In the genomic region with DNA sequence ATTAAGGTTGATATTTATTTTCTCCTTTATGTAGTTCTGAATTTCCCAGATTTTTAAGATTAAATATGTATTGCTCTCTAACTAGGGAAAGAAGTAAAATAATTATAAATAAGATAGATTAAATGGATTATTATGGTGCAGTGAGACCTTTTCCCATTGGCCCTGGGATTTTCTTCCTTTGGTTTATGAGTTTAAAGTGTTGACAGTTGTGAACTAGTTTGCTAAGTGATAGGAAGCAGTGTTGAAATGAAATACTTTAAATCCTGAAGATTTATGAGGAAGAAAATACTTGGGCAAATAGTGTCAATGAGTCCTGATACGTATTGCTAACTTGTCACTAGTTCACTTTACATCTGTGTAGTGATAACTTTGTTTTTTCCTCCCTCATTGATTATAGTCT, we compare ENCODE assay signal across 18 cellular contexts.
DNase-seq lines count a peak whose midpoint lies in the region; ATAC-seq, FAIRE-seq and TF ChIP-seq lines count a peak whose summit lies in the region.
"Had no signal": no experiment of that assay in that cellular context is flagged by ENCODE, and none has a peak within 500 bp of the region (broad histone marks: within the 10 kb centered on the region; RNA-seq: fewer than 3 reads in every experiment).

No MANE protein-coding gene starts in this region.

- no peak for TF ChIP-seq EP300 in A549 (IDR thresholded peaks at IDR 0.05)
- TF ChIP-seq EP300 in K562 (IDR thresholded peaks at IDR 0.05; ENCODE audit: low read length), result no peak

- no peaks in the 10 kb centered on the region for H4K20me1 ChIP-seq in K562 (replicated peaks; ENCODE audit: control insufficient read depth, insufficient read depth, low read length)

- H3K27ac ChIP-seq in A549 (no peak overlapping the region), K562 (ENCODE audit: extremely low read depth, low read depth, low read length) (no peak overlapping the region), uterus (peak overlapping the region; percentile 65 to 84), left ventricle myocardium inferior (replicated peaks) (no peak overlapping the region)
- H3K27ac ChIP-seq: GM23248, KMS-11 had no signal

- H3K27me3 ChIP-seq in K562 (ENCODE audit: control insufficient read depth in 2 of 2, insufficient read depth in 2 of 2, low read length in 2 of 2), result no peaks in the 10 kb centered on the region
- H3K27me3 ChIP-seq in uterus, result no peaks in the 10 kb centered on the region
- no peaks in the 10 kb centered on the region for H3K27me3 ChIP-seq in left ventricle myocardium inferior (ENCODE audit: low read depth)

- DNase-seq in A549 (ENCODE audit: low read depth in 1 of 2, low spot score in 1 of 2), result no peak
- no peak for DNase-seq in K562 (ENCODE audit: extremely low read depth in 1 of 4, low spot score in 3 of 4)
- no peak for DNase-seq in uterus
- no peak for DNase-seq in left ventricle myocardium inferior
- no peak for DNase-seq in posterior vena cava (ENCODE audit: low spot score)
- DNase-seq: 8988T; C1 segment of cervical spinal cord; CD4-positive, alpha-beta T cell; DMS79; GM23248 had no signal

- no peak overlapping the region for H3K9ac ChIP-seq in K562 (ENCODE audit: insufficient read depth in 1 of 2, low read depth in 2 of 2, low read length in 2 of 2)
- H3K9ac ChIP-seq: GM23248, KMS-11 had no signal

- FAIRE-seq in A549 (lab: Jason Lieb, UNC), result peak; percentile 74
- no peak for FAIRE-seq in K562 (lab: Jason Lieb, UNC)
- FAIRE-seq: GM12891, H54 had no signal

- H3K4me1 Mint-ChIP-seq in nephron, result peaks cover 38% of the 10 kb centered on the region

- no peaks in the 10 kb centered on the region for H3K9me3 ChIP-seq in A549
- no peaks in the 10 kb centered on the region for H3K9me3 ChIP-seq in K562 (replicated peaks; ENCODE audit: control insufficient read depth, insufficient read depth, low read depth, low read length)
- no peaks in the 10 kb centered on the region for H3K9me3 ChIP-seq in uterus
- H3K9me3 ChIP-seq in left ventricle myocardium inferior (replicated peaks), result no peaks in the 10 kb centered on the region

- no peak overlapping the region for H2AFZ ChIP-seq in K562 (ENCODE audit: low read depth, low read length)
- H2AFZ ChIP-seq: GM23248 had no signal

- ATAC-seq in A549 (no peak), K562 (no peak), GM18520 (IDR thresholded peaks at IDR 0.05; ENCODE audit: unreplicated experiment) (no peak)
- ATAC-seq: HCT116 had no signal

- BruUV-seq in K562 (replicated peaks; lab: Mats Ljungman, UMichigan), result no TSS peak

- POLR2A ChIA-PET in A549 (lab: Yijun Ruan, JAX), result no interaction called here
- POLR2A ChIA-PET in K562 (lab: Yijun Ruan, JAX), result no interaction called here

- CTCF ChIA-PET in A549 (lab: Yijun Ruan, JAX), result interaction anchor here (1.1 kb wide), 1 partner anchor 16 kb away, joined by 3 read pairs; no protein-coding TSS in a partner anchor
- CTCF ChIA-PET in K562 (lab: Yijun Ruan, JAX; ENCODE audit: low intra/inter-chr PET ratio), result no interaction called here

- intact Hi-C loops in K562 (cut with micrococcal nuclease) (no loop called here), uterus (cut with DNase I; ENCODE audit: low total_unique reads) (no loop called here), left ventricle myocardium inferior (cut with micrococcal nuclease) (no loop called here), posterior vena cava (cut with DNase I) (no loop called here)

- no peaks in the 10 kb centered on the region for H3K79me2 ChIP-seq in K562 (ENCODE audit: control insufficient read depth, insufficient read depth, low read length)

- TF ChIP-seq POLR2A in A549 (IDR thresholded peaks at IDR 0.05; ENCODE audit: low read length) (no peak), K562 (conservative IDR thresholded peaks at IDR 0.05) (no peak), uterus (IDR thresholded peaks at IDR 0.05) (no peak)

- in situ Hi-C loops in K562 (cut with MboI), result no loop called here

- H3K36me3 ChIP-seq in K562 (ENCODE audit: control insufficient read depth, insufficient read depth, low read length) (no peaks in the 10 kb centered on the region), uterus (no peaks in the 10 kb centered on the region), left ventricle myocardium inferior (no peaks in the 10 kb centered on the region)

- TF ChIP-seq CTCF in A549 (IDR thresholded peaks at IDR 0.05), result no peak
- TF ChIP-seq CTCF in K562 (IDR thresholded peaks at IDR 0.05 in 2 of 3, conservative IDR thresholded peaks at IDR 0.05 in 1 of 3; ENCODE audit: insufficient read depth in 2 of 3, low read depth in 1 of 3, low read length in 3 of 3), result no peak
- TF ChIP-seq CTCF in nephron (IDR thresholded peaks at IDR 0.05; ENCODE audit: unreplicated experiment in 3 of 3), result no peak
- TF ChIP-seq CTCF in uterus (IDR thresholded peaks at IDR 0.05), result no peak
- TF ChIP-seq CTCF in left ventricle myocardium inferior (IDR thresholded peaks at IDR 0.05; ENCODE audit: borderline replicate concordance), result no peak

- no peaks in the 10 kb centered on the region for H3K9me1 ChIP-seq in K562 (ENCODE audit: control insufficient read depth, insufficient read depth, low read length)

- H3K4me3 ChIP-seq in A549 (no peak overlapping the region), K562 (no peak overlapping the region), uterus (no peak overlapping the region), left ventricle myocardium inferior (no peak overlapping the region)
- H3K4me3 ChIP-seq: GM23248 had no signal

- no peaks in the 10 kb centered on the region for H3K36me3 Mint-ChIP-seq in nephron (ENCODE audit: low read depth)
- H3K36me3 Mint-ChIP-seq: IgD-negative memory B cell had no signal

- no peak overlapping the region for H3K4me3 Mint-ChIP-seq in nephron
- H3K4me3 Mint-ChIP-seq: B cell; CD4-positive, alpha-beta T cell; IgD-negative memory B cell had no signal

- H3K9me3 Mint-ChIP-seq in nephron, result no peaks in the 10 kb centered on the region
- H3K9me3 Mint-ChIP-seq: CD4-positive, alpha-beta T cell; IgD-negative memory B cell had no signal

- peaks cover 37% of the 10 kb centered on the region for H3K4me1 ChIP-seq in A549
- no peaks in the 10 kb centered on the region for H3K4me1 ChIP-seq in K562 (replicated peaks in 1 of 2; ENCODE audit: control insufficient read depth in 2 of 2, insufficient read depth in 2 of 2, low read length in 2 of 2)
- peaks cover 0 to 5% of the 10 kb centered on the region in 2 donors for H3K4me1 ChIP-seq in uterus
- H3K4me1 ChIP-seq in left ventricle myocardium inferior, result no peaks in the 10 kb centered on the region

- peak overlapping the region in 2 of 3 experiments; percentile 28 to 94 for H3K27ac Mint-ChIP-seq in nephron
- H3K27ac Mint-ChIP-seq: B cell; CD4-positive, alpha-beta T cell; IgD-negative memory B cell had no signal

- H3K27me3 Mint-ChIP-seq in nephron (ENCODE audit: low read depth), result peaks cover 3% of the 10 kb centered on the region
- H3K27me3 Mint-ChIP-seq: B cell; CD4-positive, alpha-beta T cell; IgD-negative memory B cell had no signal

- no peak for TF ChIP-seq RAD21 in A549 (conservative IDR thresholded peaks at IDR 0.05 in 1 of 2, IDR thresholded peaks at IDR 0.05 in 1 of 2)
- no peak for TF ChIP-seq RAD21 in K562 (CRISPR knock-in tag; conservative IDR thresholded peaks at IDR 0.05 in 1 of 2, IDR thresholded peaks at IDR 0.05 in 1 of 2)

- H3K4me2 ChIP-seq in A549 (no peak overlapping the region), K562 (ENCODE audit: insufficient read depth, low read length) (no peak overlapping the region)
- H3K4me2 ChIP-seq: KMS-11 had no signal

- WGBS in A549 (ENCODE audit: missing lambda C conversion rate), result 81% methylated on average over 1 of the region's 1 CpG
- 0% methylated on average over 1 of the region's 1 CpG for WGBS in K562 (ENCODE audit: insufficient coverage, low coverage, missing lambda C conversion rate)

TF ChIP-seq in A549, 52 proteins besides CTCF, POLR2A, EP300 and RAD21:
- TF ChIP-seq KDM1A (IDR thresholded peaks at IDR 0.05; ENCODE audit: low read depth) (no peak), JUNB (IDR thresholded peaks at IDR 0.05) (no peak), FOSL2 (IDR thresholded peaks at IDR 0.05) (no peak), FOSL2 (CRISPR knock-in tag; IDR thresholded peaks at IDR 0.05) (no peak), RNF2 (IDR thresholded peaks at IDR 0.05; ENCODE audit: borderline replicate concordance, low read depth) (no peak), NPAS2 (CRISPR knock-in tag; IDR thresholded peaks at IDR 0.05; ENCODE audit: borderline replicate concordance) (no peak), ELK1 (IDR thresholded peaks at IDR 0.05; ENCODE audit: low read depth, low read length) (no peak), TP53 (CRISPR knock-in tag; IDR thresholded peaks at IDR 0.05) (no peak), GATA3 (IDR thresholded peaks at IDR 0.05; ENCODE audit: borderline replicate concordance) (no peak)

TF ChIP-seq in K562, 482 proteins besides CTCF, POLR2A, EP300 and RAD21 (continues in another document):
- no peak for TF ChIP-seq PBX2 (CRISPR knock-in tag; IDR thresholded peaks at IDR 0.05; ENCODE audit: low read depth)
- TF ChIP-seq PBX2 (tag; conservative IDR thresholded peaks at IDR 0.05; ENCODE audit: low read depth), result peak; percentile 50
- TF ChIP-seq IRF1 (CRISPR knock-in tag; IDR thresholded peaks at IDR 0.05; ENCODE audit: borderline replicate concordance), result no peak
- no peak for TF ChIP-seq SIX5 (IDR thresholded peaks at IDR 0.05; ENCODE audit: borderline replicate concordance in 1 of 2, insufficient read depth in 1 of 2, low read depth in 1 of 2, low read length in 2 of 2)

Comparison
In these comparisons a context has a peak if more than half of its experiments do, and no peak if none do; other contexts are left out.
1. H3K27ac ChIP-seq: peak in uterus (2 of 2); none in A549 (0 of 2), K562 (single experiment) and left ventricle myocardium inferior (single experiment).